18 cellular contexts compared by ENCODE assay signal in genomic region chr6:144746902-144747469, GRCh38.
DNase-seq lines count a peak whose midpoint lies in the region; ATAC-seq and TF ChIP-seq lines count a peak whose summit lies in the region.
"Had no signal": no experiment of that assay in that cellular context is flagged by ENCODE, and none has a peak within 500 bp of the region (broad histone marks: within the 10 kb centered on the region; RNA-seq: fewer than 3 reads in every experiment).

No MANE protein-coding gene starts in this region.

- no peaks in the 10 kb centered on the region for H3K27me3 ChIP-seq in suprapubic skin

- TF ChIP-seq POLR2A in suprapubic skin (IDR thresholded peaks at IDR 0.05): no peak

- peak; percentile 57 for ATAC-seq in activated naive CD8-positive, alpha-beta T cell treated with anti-CD3 and anti-CD28 coated beads, Interleukin-2, amount 50 U/mL, for 24 hours
- no peak for ATAC-seq in GM19463 (IDR thresholded peaks at IDR 0.05; ENCODE audit: unreplicated experiment)

- H3K27me3 Mint-ChIP-seq in activated naive CD8-positive, alpha-beta T cell treated with anti-CD3 and anti-CD28 coated beads, Interleukin-2, amount 50 U/mL, for 24 hours: no peaks in the 10 kb centered on the region
- no peaks in the 10 kb centered on the region for H3K27me3 Mint-ChIP-seq in activated naive CD8-positive, alpha-beta T cell treated with anti-CD3 and anti-CD28 coated beads for 36 hours
- H3K27me3 Mint-ChIP-seq in activated T-helper 2 cell treated with anti-CD3 and anti-CD28 coated beads, Interferon-gamma antibody, Interleukin-2, Interleukin-4, amounts not matched to agents 10 μg/mL and 5 μg/mL and 100 μg/mL, durations not matched to agents 14 hours and 24 hours and 36 hours (ENCODE audit: low read depth): no peaks in the 10 kb centered on the region
- H3K27me3 Mint-ChIP-seq in progenitor cell of endocrine pancreas: no peaks in the 10 kb centered on the region
- H3K27me3 Mint-ChIP-seq: IgD-negative memory B cell had no signal

- peak overlapping the region; percentile 63 for H3K27ac Mint-ChIP-seq in activated naive CD8-positive, alpha-beta T cell treated with anti-CD3 and anti-CD28 coated beads, Interleukin-2, amount 50 U/mL, for 24 hours
- H3K27ac Mint-ChIP-seq in activated naive CD8-positive, alpha-beta T cell treated with anti-CD3 and anti-CD28 coated beads for 36 hours: no peak overlapping the region
- peak overlapping the region; percentile 40 for H3K27ac Mint-ChIP-seq in activated T-helper 2 cell treated with anti-CD3 and anti-CD28 coated beads, Interferon-gamma antibody, Interleukin-2, Interleukin-4, amounts not matched to agents 10 μg/mL and 5 μg/mL and 100 μg/mL, durations not matched to agents 14 hours and 24 hours and 36 hours
- peak overlapping the region; percentile 34 for H3K27ac Mint-ChIP-seq in progenitor cell of endocrine pancreas
- H3K27ac Mint-ChIP-seq: IgD-negative memory B cell had no signal

- DNase-seq in activated naive CD8-positive, alpha-beta T cell treated with anti-CD3 and anti-CD28 coated beads, Interleukin-2, amount 50 U/mL, for 24 hours: no peak
- no peak for DNase-seq in activated naive CD8-positive, alpha-beta T cell treated with anti-CD3 and anti-CD28 coated beads for 36 hours
- DNase-seq in NCI-H146 (lab: John Stamatoyannopoulos, UW): peak; percentile 32
- DNase-seq in activated T-helper 2 cell treated with anti-CD3 and anti-CD28 coated beads, Interferon-gamma antibody, Interleukin-2, Interleukin-4, amounts not matched to agents 10 μg/mL and 5 μg/mL and 100 μg/mL, durations not matched to agents 14 hours and 24 hours and 36 hours (ENCODE audit: low spot score): no peak
- no peak for DNase-seq in progenitor cell of endocrine pancreas (ENCODE audit: low spot score, unreplicated experiment)
- no peak for DNase-seq in suprapubic skin (ENCODE audit: low spot score in 2 of 2)
- no peak for DNase-seq in NOMO-1 (lab: John Stamatoyannopoulos, UW; ENCODE audit: unreplicated experiment in 2 of 2)
- DNase-seq: Caco-2, DMS153, NCI-H1105, NCI-H187 treated with DMSO at 0.1 percent for 48 hours, NCI-H510A, Right ventricle myocardium superior had no signal

- H3K36me3 Mint-ChIP-seq in activated naive CD8-positive, alpha-beta T cell treated with anti-CD3 and anti-CD28 coated beads, Interleukin-2, amount 50 U/mL, for 24 hours (ENCODE audit: low read depth): peaks cover 9% of the 10 kb centered on the region
- H3K36me3 Mint-ChIP-seq in activated naive CD8-positive, alpha-beta T cell treated with anti-CD3 and anti-CD28 coated beads for 36 hours: peaks cover 8% of the 10 kb centered on the region
- peaks cover 19% of the 10 kb centered on the region for H3K36me3 Mint-ChIP-seq in activated T-helper 2 cell treated with anti-CD3 and anti-CD28 coated beads, Interferon-gamma antibody, Interleukin-2, Interleukin-4, amounts not matched to agents 10 μg/mL and 5 μg/mL and 100 μg/mL, durations not matched to agents 14 hours and 24 hours and 36 hours (ENCODE audit: low read depth)
- H3K36me3 Mint-ChIP-seq in progenitor cell of endocrine pancreas (ENCODE audit: insufficient read depth): peaks cover 12% of the 10 kb centered on the region

- intact Hi-C loops in activated T-helper 2 cell treated with anti-CD3 and anti-CD28 coated beads, Interferon-gamma antibody, Interleukin-2, Interleukin-4, amounts not matched to agents 10 μg/mL and 5 μg/mL and 100 μg/mL, durations not matched to agents 14 hours and 24 hours and 36 hours (cut with micrococcal nuclease): no loop called here

- TF ChIP-seq EP300 in suprapubic skin (IDR thresholded peaks at IDR 0.05): no peak

- peaks cover 11% of the 10 kb centered on the region for H3K36me3 ChIP-seq in suprapubic skin

- H3K4me1 ChIP-seq in suprapubic skin: no peaks in the 10 kb centered on the region
- H3K4me1 ChIP-seq: Caco-2 had no signal

- H3K27ac ChIP-seq in suprapubic skin: no peak overlapping the region
- H3K27ac ChIP-seq: SK-N-MC had no signal

- H3K9me3 ChIP-seq in suprapubic skin: no peaks in the 10 kb centered on the region
- H3K9me3 ChIP-seq: Caco-2, HAP-1 had no signal

- H3K9me3 Mint-ChIP-seq in activated naive CD8-positive, alpha-beta T cell treated with anti-CD3 and anti-CD28 coated beads, Interleukin-2, amount 50 U/mL, for 24 hours: no peaks in the 10 kb centered on the region
- H3K9me3 Mint-ChIP-seq in activated naive CD8-positive, alpha-beta T cell treated with anti-CD3 and anti-CD28 coated beads for 36 hours: no peaks in the 10 kb centered on the region
- H3K9me3 Mint-ChIP-seq in activated T-helper 2 cell treated with anti-CD3 and anti-CD28 coated beads, Interferon-gamma antibody, Interleukin-2, Interleukin-4, amounts not matched to agents 10 μg/mL and 5 μg/mL and 100 μg/mL, durations not matched to agents 14 hours and 24 hours and 36 hours: no peaks in the 10 kb centered on the region
- no peaks in the 10 kb centered on the region for H3K9me3 Mint-ChIP-seq in progenitor cell of endocrine pancreas (ENCODE audit: low read depth)
- H3K9me3 Mint-ChIP-seq: CD14-positive monocyte, IgD-negative memory B cell had no signal

- H3K4me1 Mint-ChIP-seq in activated naive CD8-positive, alpha-beta T cell treated with anti-CD3 and anti-CD28 coated beads, Interleukin-2, amount 50 U/mL, for 24 hours: peaks cover 10% of the 10 kb centered on the region
- H3K4me1 Mint-ChIP-seq in activated naive CD8-positive, alpha-beta T cell treated with anti-CD3 and anti-CD28 coated beads for 36 hours: peaks cover 10% of the 10 kb centered on the region
- H3K4me1 Mint-ChIP-seq in activated T-helper 2 cell treated with anti-CD3 and anti-CD28 coated beads, Interferon-gamma antibody, Interleukin-2, Interleukin-4, amounts not matched to agents 10 μg/mL and 5 μg/mL and 100 μg/mL, durations not matched to agents 14 hours and 24 hours and 36 hours (ENCODE audit: low read depth): peaks cover 13% of the 10 kb centered on the region
- H3K4me1 Mint-ChIP-seq in progenitor cell of endocrine pancreas (ENCODE audit: low read depth): peaks cover 20% of the 10 kb centered on the region
- H3K4me1 Mint-ChIP-seq: CD14-positive monocyte had no signal

- TF ChIP-seq CTCF in progenitor cell of endocrine pancreas (IDR thresholded peaks at IDR 0.05; ENCODE audit: unreplicated experiment): no peak
- no peak for TF ChIP-seq CTCF in suprapubic skin (IDR thresholded peaks at IDR 0.05)

- 97% methylated on average over 1 of the region's 1 CpG for WGBS in suprapubic skin

- H3K4me3 Mint-ChIP-seq in activated naive CD8-positive, alpha-beta T cell treated with anti-CD3 and anti-CD28 coated beads, Interleukin-2, amount 50 U/mL, for 24 hours: peak overlapping the region; percentile 13
- H3K4me3 Mint-ChIP-seq in activated naive CD8-positive, alpha-beta T cell treated with anti-CD3 and anti-CD28 coated beads for 36 hours: no peak overlapping the region
- H3K4me3 Mint-ChIP-seq in activated T-helper 2 cell treated with anti-CD3 and anti-CD28 coated beads, Interferon-gamma antibody, Interleukin-2, Interleukin-4, amounts not matched to agents 10 μg/mL and 5 μg/mL and 100 μg/mL, durations not matched to agents 14 hours and 24 hours and 36 hours (ENCODE audit: low read depth): no peak overlapping the region
- H3K4me3 Mint-ChIP-seq in progenitor cell of endocrine pancreas (ENCODE audit: low read depth): no peak overlapping the region
- H3K4me3 Mint-ChIP-seq: CD14-positive monocyte, IgD-negative memory B cell had no signal

- H3K4me3 ChIP-seq in suprapubic skin: no peak overlapping the region
- H3K4me3 ChIP-seq: HAP-1, SK-N-MC had no signal
